Comparison of ENCODE assay signal across 29 cellular contexts in the genomic region with DNA sequence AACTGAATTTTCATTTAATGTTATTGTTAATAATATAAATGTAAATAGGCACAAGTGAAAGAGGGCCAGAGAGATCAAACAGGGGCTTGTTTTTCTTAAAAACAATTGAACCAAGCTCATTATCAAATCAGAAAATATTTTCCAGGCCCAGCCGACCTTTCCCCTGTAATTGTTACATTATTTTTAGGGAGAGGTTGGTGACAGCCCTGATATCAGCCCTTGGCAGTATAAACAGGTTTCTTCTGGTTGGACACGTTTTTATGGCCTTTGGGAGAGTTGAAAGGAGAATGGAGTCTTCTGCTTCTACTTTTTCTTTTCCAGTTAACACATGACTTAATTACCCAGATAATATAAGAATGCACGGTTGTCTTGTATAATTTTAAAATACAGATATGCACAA. TPM values are rescaled to one million over a fixed set of nuclear protein-coding genes. Genes with fewer than 3 reads are reported as not detected.
"Had no signal": no experiment of that assay in that cellular context is flagged by ENCODE, and none has a peak within 500 bp of the region (broad histone marks: within the 10 kb centered on the region; RNA-seq: fewer than 3 reads in every experiment).

No MANE protein-coding gene starts in this region.

- H3K9me3 ChIP-seq: SJCRH30 had no signal

- FAIRE-seq: RCC 7860 had no signal

- H3K27me3 ChIP-seq: cardiac muscle cell, SJCRH30 had no signal

- H3K36me3 ChIP-seq: cardiac muscle cell, SJCRH30 had no signal

- H3K4me3 ChIP-seq: cardiac muscle cell, SJCRH30, SK-N-MC had no signal

- H3K4me1 ChIP-seq: SJCRH30 had no signal

- DNase-seq: activated CD4-positive, alpha-beta memory T cell treated with anti-CD3 and anti-CD28 coated beads, Interleukin-2, amount 10 ng/mL, durations not matched to agents 7 days and 5 days; activated CD4-positive, alpha-beta T cell treated with anti-CD3 and anti-CD28 coated beads for 1 hour; activated CD4-positive, alpha-beta T cell treated with anti-CD3 and anti-CD28 coated beads for 48 hours; activated CD4-positive, CD25-positive, alpha-beta regulatory T cell; activated CD8-positive, alpha-beta memory T cell treated with anti-CD3 and anti-CD28 coated beads for 24 hours; activated CD8-positive, alpha-beta memory T cell treated with anti-CD3 and anti-CD28 coated beads, Interleukin-2, amount 10 ng/mL, durations not matched to agents 7 days and 5 days; activated CD8-positive, alpha-beta memory T cell treated with anti-CD3 and anti-CD28 coated beads, Interleukin-2, amount 50 U/mL, for 48 hours; activated effector memory CD4-positive, alpha-beta T cell treated with Interleukin-2 at 50 U/mL for 16 hours; activated naive CD4-positive, alpha-beta T cell treated with anti-CD3 and anti-CD28 coated beads, Interleukin-2, amount 10 ng/mL, durations not matched to agents 7 days and 5 days; activated naive CD8-positive, alpha-beta T cell treated with anti-CD3 and anti-CD28 coated beads, Interleukin-2, amount 50 U/mL, for 24 hours; activated T-cell treated with anti-CD3 and anti-CD28 coated beads, Interleukin-2, amount 50 U/mL, for 48 hours; anterior cingulate cortex; Karpas-422; KBM-7; NCI-H1048; NCI-H1436 treated with DMSO at 0.1 percent for 48 hours; NCI-H1694 treated with DMSO at 0.1 percent for 48 hours; NCI-H2029; NCI-H345; NCI-H524 treated with DMSO at 0.1 percent for 48 hours; SHP77; SJCRH30; T1000; WERI-Rb-1 had no signal

- H3K27ac ChIP-seq: cardiac muscle cell, RWPE1, SJCRH30, SK-N-MC, WERI-Rb-1 had no signal

- ATAC-seq: activated CD8-positive, alpha-beta memory T cell treated with anti-CD3 and anti-CD28 coated beads, Interleukin-2, amount 10 ng/mL, durations not matched to agents 7 days and 5 days; activated naive CD8-positive, alpha-beta T cell treated with anti-CD3 and anti-CD28 coated beads, Interleukin-2, amount 50 U/mL, for 24 hours had no signal

RNA-seq across cellular contexts. Expression of gene TMC7, which starts 43.7 kb away (rescaled TPM):
- total RNA-seq: activated CD4-positive, alpha-beta memory T cell treated with anti-CD3 and anti-CD28 coated beads, Interleukin-2, amount 10 ng/mL, durations not matched to agents 7 days and 5 days; activated CD8-positive, alpha-beta memory T cell treated with anti-CD3 and anti-CD28 coated beads, Interleukin-2, amount 10 ng/mL, durations not matched to agents 7 days and 5 days had no signal
- polyA plus RNA-seq: IgD-negative memory B cell had no signal
